ENCODE assay signal across 8 cellular contexts in the genomic region with DNA sequence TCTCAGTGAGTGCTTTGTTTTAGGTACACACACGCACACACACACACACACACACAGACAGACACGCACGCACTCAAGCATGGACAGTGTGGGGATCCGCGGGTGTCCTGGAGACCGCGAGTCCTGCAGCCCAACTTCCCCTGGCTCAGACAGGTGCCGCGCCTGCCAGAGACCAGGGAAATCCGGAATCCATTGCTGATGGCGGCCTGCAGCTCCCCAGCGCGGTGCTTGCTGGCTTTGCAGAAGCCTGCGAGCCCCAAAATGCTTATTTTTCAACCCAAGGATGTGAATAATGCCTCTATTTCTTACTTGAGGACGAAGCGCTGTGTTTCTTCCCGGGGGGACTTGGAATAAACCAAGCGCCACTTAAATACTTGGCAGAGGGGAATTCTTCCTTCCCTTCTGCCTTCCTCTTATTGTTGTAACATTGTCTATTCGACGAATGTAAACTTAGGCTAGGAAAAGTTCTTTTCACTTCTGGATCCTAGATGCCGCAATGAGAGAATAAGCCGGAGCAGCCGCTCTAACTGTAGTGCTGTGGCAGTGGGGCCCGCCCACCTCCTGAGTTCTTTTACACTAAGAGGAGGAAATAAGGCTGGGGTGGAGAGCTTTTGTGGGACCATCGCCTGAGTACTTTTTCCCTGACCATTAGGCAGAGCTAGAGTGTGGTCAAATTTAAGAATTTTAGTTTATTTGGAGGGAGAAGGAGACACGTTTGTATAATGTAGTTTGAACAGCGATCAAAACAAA. TPM values are rescaled to one million over a fixed set of nuclear protein-coding genes. Genes with fewer than 3 reads are reported as not detected.
DNase-seq lines count a peak whose midpoint lies in the region; ATAC-seq and TF ChIP-seq lines count a peak whose summit lies in the region.

No MANE protein-coding gene starts in this region.

- H3K27me3 Mint-ChIP-seq in CD14-positive monocyte (ENCODE audit: low read depth in 3 of 3): peaks cover 37 to 47% (median 42%) of the 10 kb centered on the region in 3 donors
- H3K27me3 Mint-ChIP-seq in activated naive CD8-positive, alpha-beta T cell: peaks cover 9% of the 10 kb centered on the region

- H3K36me3 Mint-ChIP-seq in CD14-positive monocyte: peaks cover 0 to 4% of the 10 kb centered on the region in 2 donors
- no peaks in the 10 kb centered on the region for H3K36me3 Mint-ChIP-seq in activated naive CD8-positive, alpha-beta T cell

- intact Hi-C loops in CD14-positive monocyte (cut with micrococcal nuclease) (no loop called here), Right ventricle myocardium superior (cut with DNase I) (no loop called here)

- DNase-seq in CD14-positive monocyte (ENCODE audit: low spot score) (no peak), NCI-H526 treated with DMSO at 0.1 percent for 48 hours (lab: John Stamatoyannopoulos, UW) (peak; percentile 5), Right ventricle myocardium superior (peak; percentile 53), occipital lobe (lab: John Stamatoyannopoulos, UW) (peak; percentile 57)
- DNase-seq in activated CD4-positive, CD25-positive, alpha-beta regulatory T cell treated with anti-CD3 and anti-CD28 coated beads, Interleukin-2, amount 50 U/mL, for 72 hours: no peak

- H3K9me3 Mint-ChIP-seq in CD14-positive monocyte: peaks cover 0 to 2% (median 0%) of the 10 kb centered on the region in 7 donors
- no peaks in the 10 kb centered on the region for H3K9me3 Mint-ChIP-seq in activated naive CD8-positive, alpha-beta T cell (ENCODE audit: low read depth)

- peak overlapping the region; percentile 78 to 89 for H3K4me3 Mint-ChIP-seq in CD14-positive monocyte
- H3K4me3 Mint-ChIP-seq in activated naive CD8-positive, alpha-beta T cell: peak overlapping the region; percentile 77

- H3K27ac Mint-ChIP-seq in CD14-positive monocyte: peak overlapping the region in 1 of 7 donors; percentile 70
- no peak overlapping the region for H3K27ac Mint-ChIP-seq in activated naive CD8-positive, alpha-beta T cell

- peak; percentile 19 for ATAC-seq in GM21717 (IDR thresholded peaks at IDR 0.05; ENCODE audit: unreplicated experiment)
- ATAC-seq in Right ventricle myocardium superior (ENCODE audit: poor library complexity): peak; percentile 77
- no peak for ATAC-seq in GM21360 (IDR thresholded peaks at IDR 0.05; ENCODE audit: unreplicated experiment)

- peaks cover 16% of the 10 kb centered on the region for H3K4me1 Mint-ChIP-seq in CD14-positive monocyte
- peaks cover 19% of the 10 kb centered on the region for H3K4me1 Mint-ChIP-seq in activated naive CD8-positive, alpha-beta T cell (ENCODE audit: low read depth)

- TF ChIP-seq CTCF in CD14-positive monocyte (IDR thresholded peaks at IDR 0.05): no peak

RNA-seq across cellular contexts. Expression of a gene that starts 0.8 kb away (rescaled TPM):
- polyA plus RNA-seq in CD14-positive monocyte: not detected
- 0.97 TPM for total RNA-seq in Right ventricle myocardium superior
- 5.5 TPM for total RNA-seq in occipital lobe

Comparison
In these comparisons a context has a peak if more than half of its experiments do, and no peak if none do; other contexts are left out.
1. DNase-seq: peak in NCI-H526 treated with DMSO at 0.1 percent for 48 hours (single experiment), Right ventricle myocardium superior (single experiment) and occipital lobe (single experiment); none in CD14-positive monocyte (single experiment) and activated CD4-positive, CD25-positive, alpha-beta regulatory T cell treated with anti-CD3 and anti-CD28 coated beads, Interleukin-2, amount 50 U/mL, for 72 hours (single experiment).